2 cellular contexts compared by ENCODE assay signal in the genomic region with DNA sequence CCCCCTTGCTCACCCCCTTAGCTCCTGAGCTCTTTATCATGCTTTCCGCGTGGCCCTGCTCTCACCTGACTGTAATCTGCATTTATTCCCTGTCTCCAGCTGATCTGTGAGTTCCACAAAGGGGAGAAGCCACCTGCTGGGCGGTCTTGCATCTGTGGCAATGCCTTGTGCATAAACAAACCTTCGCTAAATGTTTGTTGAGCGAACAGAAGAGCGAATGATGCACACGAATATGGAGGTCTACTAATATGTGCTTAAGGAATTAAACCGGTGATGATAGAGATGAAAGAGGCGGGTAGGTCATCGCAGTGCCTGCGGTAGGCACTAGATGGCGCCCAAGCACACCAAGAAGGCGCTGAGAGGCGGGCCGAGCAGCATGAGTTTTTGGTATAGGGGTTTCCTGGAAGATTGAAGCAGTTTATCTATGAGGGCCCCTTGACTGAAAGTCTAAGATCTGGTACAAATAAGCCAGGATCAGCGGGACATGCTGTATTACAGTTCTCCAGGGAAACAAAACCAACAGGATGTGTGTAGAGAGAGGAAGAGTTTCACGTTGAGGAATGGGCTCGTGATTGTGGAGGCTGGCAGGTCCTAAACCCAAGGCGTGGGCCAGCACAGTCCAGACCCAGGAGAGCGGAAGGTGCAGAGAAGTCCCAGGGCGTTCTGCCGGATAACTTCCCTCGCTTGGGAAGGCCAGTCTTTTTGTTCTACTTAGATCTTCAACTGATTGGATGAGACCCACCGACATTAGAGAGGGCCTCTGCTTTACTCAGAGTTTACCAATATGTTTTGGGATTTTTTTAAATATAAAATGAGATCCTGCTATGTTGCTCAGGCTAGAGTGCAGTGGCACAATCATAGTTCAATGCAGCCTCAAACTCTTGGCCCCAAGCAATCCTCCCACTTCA.
TF ChIP-seq lines count a peak whose summit lies in the region.

No MANE protein-coding gene starts in this region.

TF ChIP-seq in GM23338, 12 proteins besides CTCF, POLR2A, EP300 and RAD21:
- TF ChIP-seq CREB1 (CRISPR knock-in tag; IDR thresholded peaks at IDR 0.05; ENCODE audit: low read depth) (no peak), POLR2AphosphoS5 (IDR thresholded peaks at IDR 0.05; ENCODE audit: low read depth) (no peak), ZNF331 (CRISPR knock-in tag; IDR thresholded peaks at IDR 0.05; ENCODE audit: low read depth) (no peak), EZH2 (IDR thresholded peaks at IDR 0.05; ENCODE audit: low read depth, unreplicated experiment) (no peak), ZNF114 (CRISPR knock-in tag; IDR thresholded peaks at IDR 0.05) (no peak)
- TF ChIP-seq, protein P1, sequence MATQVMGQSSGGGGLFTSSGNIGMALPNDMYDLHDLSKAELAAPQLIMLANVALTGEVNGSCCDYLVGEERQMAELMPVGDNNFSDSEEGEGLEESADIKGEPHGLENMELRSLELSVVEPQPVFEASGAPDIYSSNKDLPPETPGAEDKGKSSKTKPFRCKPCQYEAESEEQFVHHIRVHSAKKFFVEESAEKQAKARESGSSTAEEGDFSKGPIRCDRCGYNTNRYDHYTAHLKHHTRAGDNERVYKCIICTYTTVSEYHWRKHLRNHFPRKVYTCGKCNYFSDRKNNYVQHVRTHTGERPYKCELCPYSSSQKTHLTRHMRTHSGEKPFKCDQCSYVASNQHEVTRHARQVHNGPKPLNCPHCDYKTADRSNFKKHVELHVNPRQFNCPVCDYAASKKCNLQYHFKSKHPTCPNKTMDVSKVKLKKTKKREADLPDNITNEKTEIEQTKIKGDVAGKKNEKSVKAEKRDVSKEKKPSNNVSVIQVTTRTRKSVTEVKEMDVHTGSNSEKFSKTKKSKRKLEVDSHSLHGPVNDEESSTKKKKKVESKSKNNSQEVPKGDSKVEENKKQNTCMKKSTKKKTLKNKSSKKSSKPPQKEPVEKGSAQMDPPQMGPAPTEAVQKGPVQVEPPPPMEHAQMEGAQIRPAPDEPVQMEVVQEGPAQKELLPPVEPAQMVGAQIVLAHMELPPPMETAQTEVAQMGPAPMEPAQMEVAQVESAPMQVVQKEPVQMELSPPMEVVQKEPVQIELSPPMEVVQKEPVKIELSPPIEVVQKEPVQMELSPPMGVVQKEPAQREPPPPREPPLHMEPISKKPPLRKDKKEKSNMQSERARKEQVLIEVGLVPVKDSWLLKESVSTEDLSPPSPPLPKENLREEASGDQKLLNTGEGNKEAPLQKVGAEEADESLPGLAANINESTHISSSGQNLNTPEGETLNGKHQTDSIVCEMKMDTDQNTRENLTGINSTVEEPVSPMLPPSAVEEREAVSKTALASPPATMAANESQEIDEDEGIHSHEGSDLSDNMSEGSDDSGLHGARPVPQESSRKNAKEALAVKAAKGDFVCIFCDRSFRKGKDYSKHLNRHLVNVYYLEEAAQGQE (IDR thresholded peaks at IDR 0.05; ENCODE audit: unreplicated experiment): no peak
- TF ChIP-seq, protein P2, sequence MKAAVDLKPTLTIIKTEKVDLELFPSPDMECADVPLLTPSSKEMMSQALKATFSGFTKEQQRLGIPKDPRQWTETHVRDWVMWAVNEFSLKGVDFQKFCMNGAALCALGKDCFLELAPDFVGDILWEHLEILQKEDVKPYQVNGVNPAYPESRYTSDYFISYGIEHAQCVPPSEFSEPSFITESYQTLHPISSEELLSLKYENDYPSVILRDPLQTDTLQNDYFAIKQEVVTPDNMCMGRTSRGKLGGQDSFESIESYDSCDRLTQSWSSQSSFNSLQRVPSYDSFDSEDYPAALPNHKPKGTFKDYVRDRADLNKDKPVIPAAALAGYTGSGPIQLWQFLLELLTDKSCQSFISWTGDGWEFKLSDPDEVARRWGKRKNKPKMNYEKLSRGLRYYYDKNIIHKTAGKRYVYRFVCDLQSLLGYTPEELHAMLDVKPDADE (IDR thresholded peaks at IDR 0.05): no peak
TF ChIP-seq in GM23338: peak in this region for 0.

TF ChIP-seq in GM12878, 131 proteins besides CTCF, POLR2A, EP300 and RAD21 (continues in another document):
- TF ChIP-seq, protein P3, sequence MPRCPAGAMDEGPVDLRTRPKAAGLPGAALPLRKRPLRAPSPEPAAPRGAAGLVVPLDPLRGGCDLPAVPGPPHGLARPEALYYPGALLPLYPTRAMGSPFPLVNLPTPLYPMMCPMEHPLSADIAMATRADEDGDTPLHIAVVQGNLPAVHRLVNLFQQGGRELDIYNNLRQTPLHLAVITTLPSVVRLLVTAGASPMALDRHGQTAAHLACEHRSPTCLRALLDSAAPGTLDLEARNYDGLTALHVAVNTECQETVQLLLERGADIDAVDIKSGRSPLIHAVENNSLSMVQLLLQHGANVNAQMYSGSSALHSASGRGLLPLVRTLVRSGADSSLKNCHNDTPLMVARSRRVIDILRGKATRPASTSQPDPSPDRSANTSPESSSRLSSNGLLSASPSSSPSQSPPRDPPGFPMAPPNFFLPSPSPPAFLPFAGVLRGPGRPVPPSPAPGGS (IDR thresholded peaks at IDR 0.05; ENCODE audit: borderline replicate concordance, insufficient read depth, low read depth, low read length, poor library complexity, severe bottlenecking): no peak
- TF ChIP-seq, protein P4, sequence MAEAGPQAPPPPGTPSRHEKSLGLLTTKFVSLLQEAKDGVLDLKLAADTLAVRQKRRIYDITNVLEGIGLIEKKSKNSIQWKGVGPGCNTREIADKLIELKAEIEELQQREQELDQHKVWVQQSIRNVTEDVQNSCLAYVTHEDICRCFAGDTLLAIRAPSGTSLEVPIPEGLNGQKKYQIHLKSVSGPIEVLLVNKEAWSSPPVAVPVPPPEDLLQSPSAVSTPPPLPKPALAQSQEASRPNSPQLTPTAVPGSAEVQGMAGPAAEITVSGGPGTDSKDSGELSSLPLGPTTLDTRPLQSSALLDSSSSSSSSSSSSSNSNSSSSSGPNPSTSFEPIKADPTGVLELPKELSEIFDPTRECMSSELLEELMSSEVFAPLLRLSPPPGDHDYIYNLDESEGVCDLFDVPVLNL (IDR thresholded peaks at IDR 0.05; ENCODE audit: low read depth, low read length): no peak
- TF ChIP-seq TCF3 (IDR thresholded peaks at IDR 0.05; ENCODE audit: borderline replicate concordance, insufficient read depth, low read depth, low read length) (no peak), SP1 (IDR thresholded peaks at IDR 0.05; ENCODE audit: low read depth, low read length) (no peak), YY1 (IDR thresholded peaks at IDR 0.05; ENCODE audit: low read depth, low read length) (no peak; the same call in 1 of the 2 replicates), RBBP5 (conservative IDR thresholded peaks at IDR 0.05) (no peak), ETV6 (conservative IDR thresholded peaks at IDR 0.05 in 1 of 2, IDR thresholded peaks at IDR 0.05 in 1 of 2; ENCODE audit: borderline replicate concordance in 1 of 2, low read depth in 1 of 2) (no peak), CBFB (IDR thresholded peaks at IDR 0.05; ENCODE audit: low read depth) (peak; percentile 60; the same call in 1 of the 2 replicates), BRCA1 (IDR thresholded peaks at IDR 0.05; ENCODE audit: low read depth, low read length) (no peak), SMAD1 (IDR thresholded peaks at IDR 0.05; ENCODE audit: low read depth, partially characterized antibody) (no peak), SMC3 (IDR thresholded peaks at IDR 0.05; ENCODE audit: borderline replicate concordance, low read length) (peak; percentile 78), RCOR1 (conservative IDR thresholded peaks at IDR 0.05; ENCODE audit: low read depth, low read length) (no peak), TCF12 (IDR thresholded peaks at IDR 0.05; ENCODE audit: low read depth, low read length) (no peak), SUPT20H (IDR thresholded peaks at IDR 0.05; ENCODE audit: borderline replicate concordance, control insufficient read depth, low read depth, low read length) (no peak), SMARCA5 (IDR thresholded peaks at IDR 0.05) (peak; percentile 66; the same call in 1 of the 2 replicates), ZNF217 (IDR thresholded peaks at IDR 0.05) (no peak), NR2C2 (IDR thresholded peaks at IDR 0.05; ENCODE audit: borderline replicate concordance, control insufficient read depth, insufficient read length, low read depth) (no peak), NRF1 (conservative IDR thresholded peaks at IDR 0.05; ENCODE audit: low read depth, low read length) (no peak), SIX5 (IDR thresholded peaks at IDR 0.05; ENCODE audit: low read depth, low read length, severe bottlenecking) (no peak), TARDBP (IDR thresholded peaks at IDR 0.05; ENCODE audit: borderline replicate concordance) (no peak), SIN3A (IDR thresholded peaks at IDR 0.05; ENCODE audit: low read depth, low read length) (no peak)
- TF ChIP-seq, protein P5, sequence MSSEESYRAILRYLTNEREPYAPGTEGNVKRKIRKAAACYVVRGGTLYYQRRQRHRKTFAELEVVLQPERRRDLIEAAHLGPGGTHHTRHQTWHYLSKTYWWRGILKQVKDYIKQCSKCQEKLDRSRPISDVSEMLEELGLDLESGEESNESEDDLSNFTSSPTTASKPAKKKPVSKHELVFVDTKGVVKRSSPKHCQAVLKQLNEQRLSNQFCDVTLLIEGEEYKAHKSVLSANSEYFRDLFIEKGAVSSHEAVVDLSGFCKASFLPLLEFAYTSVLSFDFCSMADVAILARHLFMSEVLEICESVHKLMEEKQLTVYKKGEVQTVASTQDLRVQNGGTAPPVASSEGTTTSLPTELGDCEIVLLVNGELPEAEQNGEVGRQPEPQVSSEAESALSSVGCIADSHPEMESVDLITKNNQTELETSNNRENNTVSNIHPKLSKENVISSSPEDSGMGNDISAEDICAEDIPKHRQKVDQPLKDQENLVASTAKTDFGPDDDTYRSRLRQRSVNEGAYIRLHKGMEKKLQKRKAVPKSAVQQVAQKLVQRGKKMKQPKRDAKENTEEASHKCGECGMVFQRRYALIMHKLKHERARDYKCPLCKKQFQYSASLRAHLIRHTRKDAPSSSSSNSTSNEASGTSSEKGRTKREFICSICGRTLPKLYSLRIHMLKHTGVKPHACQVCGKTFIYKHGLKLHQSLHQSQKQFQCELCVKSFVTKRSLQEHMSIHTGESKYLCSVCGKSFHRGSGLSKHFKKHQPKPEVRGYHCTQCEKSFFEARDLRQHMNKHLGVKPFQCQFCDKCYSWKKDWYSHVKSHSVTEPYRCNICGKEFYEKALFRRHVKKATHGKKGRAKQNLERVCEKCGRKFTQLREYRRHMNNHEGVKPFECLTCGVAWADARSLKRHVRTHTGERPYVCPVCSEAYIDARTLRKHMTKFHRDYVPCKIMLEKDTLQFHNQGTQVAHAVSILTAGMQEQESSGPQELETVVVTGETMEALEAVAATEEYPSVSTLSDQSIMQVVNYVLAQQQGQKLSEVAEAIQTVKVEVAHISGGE (CRISPR knock-in tag; IDR thresholded peaks at IDR 0.05): no peak
- TF ChIP-seq, protein P6, sequence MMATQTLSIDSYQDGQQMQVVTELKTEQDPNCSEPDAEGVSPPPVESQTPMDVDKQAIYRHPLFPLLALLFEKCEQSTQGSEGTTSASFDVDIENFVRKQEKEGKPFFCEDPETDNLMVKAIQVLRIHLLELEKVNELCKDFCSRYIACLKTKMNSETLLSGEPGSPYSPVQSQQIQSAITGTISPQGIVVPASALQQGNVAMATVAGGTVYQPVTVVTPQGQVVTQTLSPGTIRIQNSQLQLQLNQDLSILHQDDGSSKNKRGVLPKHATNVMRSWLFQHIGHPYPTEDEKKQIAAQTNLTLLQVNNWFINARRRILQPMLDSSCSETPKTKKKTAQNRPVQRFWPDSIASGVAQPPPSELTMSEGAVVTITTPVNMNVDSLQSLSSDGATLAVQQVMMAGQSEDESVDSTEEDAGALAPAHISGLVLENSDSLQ (IDR thresholded peaks at IDR 0.05): no peak
- TF ChIP-seq, protein P7, sequence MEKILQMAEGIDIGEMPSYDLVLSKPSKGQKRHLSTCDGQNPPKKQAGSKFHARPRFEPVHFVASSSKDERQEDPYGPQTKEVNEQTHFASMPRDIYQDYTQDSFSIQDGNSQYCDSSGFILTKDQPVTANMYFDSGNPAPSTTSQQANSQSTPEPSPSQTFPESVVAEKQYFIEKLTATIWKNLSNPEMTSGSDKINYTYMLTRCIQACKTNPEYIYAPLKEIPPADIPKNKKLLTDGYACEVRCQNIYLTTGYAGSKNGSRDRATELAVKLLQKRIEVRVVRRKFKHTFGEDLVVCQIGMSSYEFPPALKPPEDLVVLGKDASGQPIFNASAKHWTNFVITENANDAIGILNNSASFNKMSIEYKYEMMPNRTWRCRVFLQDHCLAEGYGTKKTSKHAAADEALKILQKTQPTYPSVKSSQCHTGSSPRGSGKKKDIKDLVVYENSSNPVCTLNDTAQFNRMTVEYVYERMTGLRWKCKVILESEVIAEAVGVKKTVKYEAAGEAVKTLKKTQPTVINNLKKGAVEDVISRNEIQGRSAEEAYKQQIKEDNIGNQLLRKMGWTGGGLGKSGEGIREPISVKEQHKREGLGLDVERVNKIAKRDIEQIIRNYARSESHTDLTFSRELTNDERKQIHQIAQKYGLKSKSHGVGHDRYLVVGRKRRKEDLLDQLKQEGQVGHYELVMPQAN (conservative IDR thresholded peaks at IDR 0.05): no peak
- TF ChIP-seq, protein P8, sequence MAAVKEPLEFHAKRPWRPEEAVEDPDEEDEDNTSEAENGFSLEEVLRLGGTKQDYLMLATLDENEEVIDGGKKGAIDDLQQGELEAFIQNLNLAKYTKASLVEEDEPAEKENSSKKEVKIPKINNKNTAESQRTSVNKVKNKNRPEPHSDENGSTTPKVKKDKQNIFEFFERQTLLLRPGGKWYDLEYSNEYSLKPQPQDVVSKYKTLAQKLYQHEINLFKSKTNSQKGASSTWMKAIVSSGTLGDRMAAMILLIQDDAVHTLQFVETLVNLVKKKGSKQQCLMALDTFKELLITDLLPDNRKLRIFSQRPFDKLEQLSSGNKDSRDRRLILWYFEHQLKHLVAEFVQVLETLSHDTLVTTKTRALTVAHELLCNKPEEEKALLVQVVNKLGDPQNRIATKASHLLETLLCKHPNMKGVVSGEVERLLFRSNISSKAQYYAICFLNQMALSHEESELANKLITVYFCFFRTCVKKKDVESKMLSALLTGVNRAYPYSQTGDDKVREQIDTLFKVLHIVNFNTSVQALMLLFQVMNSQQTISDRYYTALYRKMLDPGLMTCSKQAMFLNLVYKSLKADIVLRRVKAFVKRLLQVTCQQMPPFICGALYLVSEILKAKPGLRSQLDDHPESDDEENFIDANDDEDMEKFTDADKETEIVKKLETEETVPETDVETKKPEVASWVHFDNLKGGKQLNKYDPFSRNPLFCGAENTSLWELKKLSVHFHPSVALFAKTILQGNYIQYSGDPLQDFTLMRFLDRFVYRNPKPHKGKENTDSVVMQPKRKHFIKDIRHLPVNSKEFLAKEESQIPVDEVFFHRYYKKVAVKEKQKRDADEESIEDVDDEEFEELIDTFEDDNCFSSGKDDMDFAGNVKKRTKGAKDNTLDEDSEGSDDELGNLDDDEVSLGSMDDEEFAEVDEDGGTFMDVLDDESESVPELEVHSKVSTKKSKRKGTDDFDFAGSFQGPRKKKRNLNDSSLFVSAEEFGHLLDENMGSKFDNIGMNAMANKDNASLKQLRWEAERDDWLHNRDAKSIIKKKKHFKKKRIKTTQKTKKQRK (IDR thresholded peaks at IDR 0.05; ENCODE audit: low read depth, low read length): no peak
- TF ChIP-seq, protein P9, sequence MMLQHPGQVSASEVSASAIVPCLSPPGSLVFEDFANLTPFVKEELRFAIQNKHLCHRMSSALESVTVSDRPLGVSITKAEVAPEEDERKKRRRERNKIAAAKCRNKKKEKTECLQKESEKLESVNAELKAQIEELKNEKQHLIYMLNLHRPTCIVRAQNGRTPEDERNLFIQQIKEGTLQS (IDR thresholded peaks at IDR 0.05; ENCODE audit: borderline replicate concordance, extremely low read depth, low read depth, low read length): no peak
- TF ChIP-seq, protein P10, sequence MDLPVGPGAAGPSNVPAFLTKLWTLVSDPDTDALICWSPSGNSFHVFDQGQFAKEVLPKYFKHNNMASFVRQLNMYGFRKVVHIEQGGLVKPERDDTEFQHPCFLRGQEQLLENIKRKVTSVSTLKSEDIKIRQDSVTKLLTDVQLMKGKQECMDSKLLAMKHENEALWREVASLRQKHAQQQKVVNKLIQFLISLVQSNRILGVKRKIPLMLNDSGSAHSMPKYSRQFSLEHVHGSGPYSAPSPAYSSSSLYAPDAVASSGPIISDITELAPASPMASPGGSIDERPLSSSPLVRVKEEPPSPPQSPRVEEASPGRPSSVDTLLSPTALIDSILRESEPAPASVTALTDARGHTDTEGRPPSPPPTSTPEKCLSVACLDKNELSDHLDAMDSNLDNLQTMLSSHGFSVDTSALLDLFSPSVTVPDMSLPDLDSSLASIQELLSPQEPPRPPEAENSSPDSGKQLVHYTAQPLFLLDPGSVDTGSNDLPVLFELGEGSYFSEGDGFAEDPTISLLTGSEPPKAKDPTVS (IDR thresholded peaks at IDR 0.05; ENCODE audit: low read depth, low read length): no peak
